15 cellular contexts compared by ENCODE assay signal in the genomic region with DNA sequence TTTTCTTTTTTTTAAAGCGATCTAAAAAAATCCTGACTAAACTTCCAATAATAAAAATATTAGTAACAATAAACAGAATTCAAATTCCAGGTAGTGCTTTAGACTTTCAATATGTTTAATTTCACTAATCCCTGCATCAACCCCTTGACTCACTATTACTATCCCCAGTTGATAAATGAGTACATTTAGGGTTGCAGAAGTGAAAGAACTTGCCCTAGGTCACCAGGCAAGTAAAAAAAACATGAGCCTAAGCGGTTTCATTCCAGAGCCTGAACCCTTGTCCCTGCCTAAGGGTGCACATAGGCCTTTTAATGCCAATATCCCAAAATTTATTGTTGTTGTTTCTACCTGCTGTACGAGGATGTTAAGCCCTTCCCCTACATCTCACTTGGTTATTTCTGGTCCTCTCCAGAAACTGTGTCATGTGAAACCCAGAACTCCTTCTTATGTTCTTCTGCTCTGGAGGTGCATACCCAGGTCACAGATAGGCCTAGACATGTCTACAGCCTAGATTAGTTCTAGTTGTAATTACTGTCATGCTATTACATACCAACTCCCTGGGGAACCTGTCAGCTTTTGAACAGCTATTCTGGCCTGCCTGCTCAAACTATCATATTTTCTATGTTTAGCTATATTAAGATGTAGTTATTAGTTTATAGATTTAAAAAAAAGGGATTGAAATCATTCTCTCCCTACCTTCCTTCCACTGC.
DNase-seq lines count a peak whose midpoint lies in the region; ATAC-seq lines count a peak whose summit lies in the region.
"Had no signal": no experiment of that assay in that cellular context is flagged by ENCODE, and none has a peak within 500 bp of the region (broad histone marks: within the 10 kb centered on the region; RNA-seq: fewer than 3 reads in every experiment).

No MANE protein-coding gene starts in this region.

- no peaks in the 10 kb centered on the region for H3K9me3 Mint-ChIP-seq in stimulated activated effector memory CD8-positive, alpha-beta T cell treated with anti-CD3 and anti-CD28 coated beads, Interleukin-12 subunit alpha, Interleukin-12 subunit beta, amount 100 ng/mL, for 72 hours
- H3K9me3 Mint-ChIP-seq: effector memory CD8-positive, alpha-beta T cell had no signal

- no peak overlapping the region for H3K27ac ChIP-seq in epithelial cell of prostate

- no peaks in the 10 kb centered on the region for H3K36me3 Mint-ChIP-seq in stimulated activated effector memory CD8-positive, alpha-beta T cell treated with anti-CD3 and anti-CD28 coated beads, Interleukin-12 subunit alpha, Interleukin-12 subunit beta, amount 100 ng/mL, for 72 hours
- H3K36me3 Mint-ChIP-seq: activated naive CD8-positive, alpha-beta T cell treated with anti-CD3 and anti-CD28 coated beads for 36 hours; naive B cell had no signal

- DNase-seq in epithelial cell of prostate (ENCODE audit: low read depth, low spot score) (peak; percentile 12), NCI-H187 treated with DMSO at 0.1 percent for 48 hours (lab: John Stamatoyannopoulos, UW) (no peak), NK-92 (lab: John Stamatoyannopoulos, UW; ENCODE audit: unreplicated experiment) (no peak), A172 (ENCODE audit: low spot score) (no peak)
- DNase-seq in stimulated activated effector memory CD8-positive, alpha-beta T cell treated with anti-CD3 and anti-CD28 coated beads, Interleukin-12 subunit alpha, Interleukin-12 subunit beta, amount 100 ng/mL, for 72 hours (ENCODE audit: low spot score in 2 of 2), result no peak
- DNase-seq: activated naive CD8-positive, alpha-beta T cell treated with anti-CD3 and anti-CD28 coated beads for 36 hours; effector memory CD8-positive, alpha-beta T cell; naive B cell; NCI-H1105 treated with DMSO at 0.1 percent for 48 hours; stimulated activated CD4-positive, alpha-beta T cell treated with anti-CD3 and anti-CD28 coated beads, Interleukin-12 subunit alpha, Interleukin-12 subunit beta, amount 100 ng/mL, for 4 hours; stimulated activated naive CD8-positive, alpha-beta T cell treated with anti-CD3 and anti-CD28 coated beads, Interleukin-15, Interleukin-2, amounts not matched to agents 100 U/mL and 50 U/mL, for 24 hours had no signal

- H3K4me3 Mint-ChIP-seq in stimulated activated effector memory CD8-positive, alpha-beta T cell treated with anti-CD3 and anti-CD28 coated beads, Interleukin-12 subunit alpha, Interleukin-12 subunit beta, amount 100 ng/mL, for 72 hours, result no peak overlapping the region
- H3K4me3 Mint-ChIP-seq: activated naive CD8-positive, alpha-beta T cell treated with anti-CD3 and anti-CD28 coated beads for 36 hours; effector memory CD8-positive, alpha-beta T cell; naive B cell had no signal

- ATAC-seq in GM18870 (IDR thresholded peaks at IDR 0.05; ENCODE audit: unreplicated experiment) (peak; percentile 61), GM21619 (IDR thresholded peaks at IDR 0.05; ENCODE audit: unreplicated experiment) (peak; percentile 64), HG03103 (IDR thresholded peaks at IDR 0.05; ENCODE audit: low read depth, unreplicated experiment) (peak; percentile 49)
- ATAC-seq in stimulated activated effector memory CD8-positive, alpha-beta T cell treated with anti-CD3 and anti-CD28 coated beads, Interleukin-12 subunit alpha, Interleukin-12 subunit beta, amount 100 ng/mL, for 72 hours, result no peak
- ATAC-seq: activated CD4-positive, CD25-positive, alpha-beta regulatory T cell treated with anti-CD3 and anti-CD28 coated beads, Interleukin-2, amount 50 U/mL, for 24 hours; effector memory CD8-positive, alpha-beta T cell; stimulated activated naive CD8-positive, alpha-beta T cell treated with anti-CD3 and anti-CD28 coated beads, Interleukin-15, Interleukin-2, amounts not matched to agents 100 U/mL and 50 U/mL, for 24 hours had no signal

- H3K27ac Mint-ChIP-seq in stimulated activated effector memory CD8-positive, alpha-beta T cell treated with anti-CD3 and anti-CD28 coated beads, Interleukin-12 subunit alpha, Interleukin-12 subunit beta, amount 100 ng/mL, for 72 hours, result no peak overlapping the region
- H3K27ac Mint-ChIP-seq: activated naive CD8-positive, alpha-beta T cell treated with anti-CD3 and anti-CD28 coated beads for 36 hours; effector memory CD8-positive, alpha-beta T cell; naive B cell had no signal

- H3K4me1 Mint-ChIP-seq in stimulated activated effector memory CD8-positive, alpha-beta T cell treated with anti-CD3 and anti-CD28 coated beads, Interleukin-12 subunit alpha, Interleukin-12 subunit beta, amount 100 ng/mL, for 72 hours, result no peaks in the 10 kb centered on the region
